ENCODE assay signal across 27 cellular contexts in the genomic region with DNA sequence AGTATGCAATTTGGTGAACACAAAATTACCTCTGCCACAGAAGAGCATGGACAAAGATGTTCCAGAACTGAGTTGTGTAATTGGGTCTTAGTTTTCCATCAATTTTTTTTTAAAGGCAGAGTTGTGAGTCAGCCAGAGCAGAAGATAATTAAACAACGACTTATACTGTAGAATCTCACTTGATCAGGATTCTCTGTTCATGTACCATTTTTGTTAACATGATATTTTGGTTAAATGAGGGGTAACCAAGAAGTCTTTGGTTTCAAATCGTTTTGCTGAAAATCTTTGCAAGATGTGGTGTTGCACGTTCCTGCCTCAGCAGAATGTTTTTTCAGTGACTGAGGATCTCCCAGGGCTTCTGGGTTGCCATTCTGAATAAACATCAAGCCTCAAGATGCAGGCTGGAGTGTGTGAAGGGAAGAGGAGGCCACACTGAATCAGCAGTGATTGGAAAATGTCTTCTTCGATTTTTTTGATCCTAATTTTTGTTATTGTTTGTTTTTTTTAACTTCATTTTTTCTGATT.
"Had no signal": no experiment of that assay in that cellular context is flagged by ENCODE, and none has a peak within 500 bp of the region (broad histone marks: within the 10 kb centered on the region; RNA-seq: fewer than 3 reads in every experiment).

No MANE protein-coding gene starts in this region.

- H3K4me3 ChIP-seq: PC-9 had no signal

- DNase-seq: activated CD4-positive, alpha-beta T cell treated with anti-CD3 and anti-CD28 coated beads, Interleukin-2, amount 10 ng/mL, durations not matched to agents 24 days and 14 days; activated CD4-positive, alpha-beta T cell treated with anti-CD3 and anti-CD28 coated beads, Interleukin-2, amount 50 U/mL, for 48 hours; activated CD8-positive, alpha-beta memory T cell treated with anti-CD3 and anti-CD28 coated beads, Interleukin-2, amount 50 U/mL, for 4 hours; activated effector memory CD4-positive, alpha-beta T cell treated with anti-CD3 and anti-CD28 coated beads, Interleukin-2, amount 50 U/mL, for 16 hours; activated naive CD4-positive, alpha-beta T cell; activated naive CD4-positive, alpha-beta T cell treated with anti-CD3 and anti-CD28 coated beads, Interleukin-2, amount 50 U/mL, for 16 hours; activated naive CD8-positive, alpha-beta T cell treated with anti-CD3 and anti-CD28 coated beads for 36 hours; activated T-cell treated with anti-CD3 and anti-CD28 coated beads, Interleukin-2, amount 50 U/mL, for 48 hours; caudate nucleus; cerebellar nuclear complex; MM.1S; NCI-H1092 treated with DMSO at 0.1 percent for 48 hours; NCI-H1417; NCI-H146; NCI-H187; NCI-H2029 treated with DMSO at 0.1 percent for 48 hours; NCI-H2107; NCI-H2171; NCI-H510A; NCI-H526; NCI-H748 treated with DMSO at 0.1 percent for 48 hours; NK-92 treated with Interleukin-12 subunit alpha and Interleukin-12 subunit beta, amount 100 ng/mL, for 24 hours; PC-9; T-helper 1 cell; T1000 had no signal

- H3K27ac ChIP-seq: KMS-11, PC-9, RWPE1 had no signal
